Comparison of ENCODE assay signal across 1 cellular context in the genomic region with DNA sequence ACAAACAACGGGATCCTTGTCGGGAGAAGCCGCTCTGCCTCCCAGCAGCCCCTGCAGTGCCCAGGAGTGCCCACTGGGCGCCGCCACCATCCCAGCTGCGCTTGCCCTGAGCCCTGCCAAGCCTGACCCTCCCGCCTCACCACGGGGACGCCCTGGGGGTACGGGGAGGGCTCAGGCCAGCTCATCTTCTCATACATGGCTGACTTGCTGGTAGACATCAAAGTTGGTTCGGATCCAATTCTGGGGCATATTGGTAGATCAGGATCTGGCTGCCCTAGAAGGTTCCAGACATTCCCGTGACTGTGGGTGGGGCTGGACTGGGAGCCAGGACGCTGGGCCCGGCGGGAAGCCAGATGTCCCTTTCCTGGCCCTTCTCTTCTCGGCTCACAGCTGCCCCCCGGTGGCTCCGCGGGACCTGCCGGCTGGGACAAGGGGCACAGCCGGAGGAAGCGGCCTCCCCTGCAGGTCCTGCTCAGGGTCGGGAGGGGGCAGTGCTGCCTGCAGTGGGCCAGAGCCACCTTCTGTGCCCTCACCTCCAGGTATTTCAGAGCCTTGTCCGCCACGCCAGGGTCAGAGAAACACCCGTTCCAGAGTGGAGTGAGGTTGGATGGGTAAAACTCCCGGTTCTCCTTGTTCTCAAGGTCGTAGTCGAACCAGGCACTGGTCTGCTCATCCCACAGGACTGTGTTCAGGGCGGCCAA.
A peak's percentile ranks its signal among the peaks of the same experiment; 100 is the strongest.
TF ChIP-seq lines count a peak whose summit lies in the region.

No MANE protein-coding gene starts in this region.

TF ChIP-seq in HepG2, 621 proteins besides CTCF, POLR2A, EP300 and RAD21 (continued from another document and continues in another):
- TF ChIP-seq, protein P1, sequence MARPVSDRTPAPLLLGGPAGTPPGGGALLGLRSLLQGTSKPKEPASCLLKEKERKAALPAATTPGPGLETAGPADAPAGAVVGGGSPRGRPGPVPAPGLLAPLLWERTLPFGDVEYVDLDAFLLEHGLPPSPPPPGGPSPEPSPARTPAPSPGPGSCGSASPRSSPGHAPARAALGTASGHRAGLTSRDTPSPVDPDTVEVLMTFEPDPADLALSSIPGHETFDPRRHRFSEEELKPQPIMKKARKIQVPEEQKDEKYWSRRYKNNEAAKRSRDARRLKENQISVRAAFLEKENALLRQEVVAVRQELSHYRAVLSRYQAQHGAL (CRISPR knock-in tag; IDR thresholded peaks at IDR 0.05; ENCODE audit: not compliant biosample characterization): no peak
- TF ChIP-seq PHF5A (CRISPR knock-in tag; IDR thresholded peaks at IDR 0.05; ENCODE audit: low read depth, unreplicated experiment) (peak; percentile 26), ELF4 (CRISPR knock-in tag; IDR thresholded peaks at IDR 0.05; ENCODE audit: borderline replicate concordance) (no peak), ZNF547 (CRISPR knock-in tag; IDR thresholded peaks at IDR 0.05) (no peak; the same call in 1 of the 2 replicates), ZNF451 (CRISPR knock-in tag; IDR thresholded peaks at IDR 0.05) (peak; percentile 64; the same call in 1 of the 2 replicates), XRCC5 (optimal IDR thresholded peaks at IDR 0.05; ENCODE audit: low read length) (peak; percentile 96), KMT2A (CRISPR knock-in tag; IDR thresholded peaks at IDR 0.05) (peak; percentile 47; the same call in 1 of the 2 replicates), NCOR1 (IDR thresholded peaks at IDR 0.05; ENCODE audit: borderline replicate concordance, low read length) (no peak), ZNF558 (CRISPR knock-in tag; IDR thresholded peaks at IDR 0.05; ENCODE audit: borderline replicate concordance) (peak; percentile 50; the same call in 1 of the 2 replicates), TMF1 (CRISPR knock-in tag; IDR thresholded peaks at IDR 0.05; ENCODE audit: low read depth) (no peak; the same call in 1 of the 2 replicates), YEATS4 (CRISPR knock-in tag; IDR thresholded peaks at IDR 0.05; ENCODE audit: borderline replicate concordance) (no peak; the same call in 1 of the 2 replicates), ZC3H4 (CRISPR knock-in tag; IDR thresholded peaks at IDR 0.05; ENCODE audit: borderline replicate concordance) (no peak), GABPB1 (CRISPR knock-in tag; IDR thresholded peaks at IDR 0.05) (peak; percentile 78), HNRNPUL1 (IDR thresholded peaks at IDR 0.05; ENCODE audit: low read depth, low read length) (no peak), ELF3 (CRISPR knock-in tag; IDR thresholded peaks at IDR 0.05) (peak; percentile 34; the same call in 1 of the 2 replicates), ETV5 (CRISPR knock-in tag; IDR thresholded peaks at IDR 0.05; ENCODE audit: borderline replicate concordance) (peak; percentile 47; the same call in 1 of the 2 replicates), SETDB1 (CRISPR knock-in tag; IDR thresholded peaks at IDR 0.05; ENCODE audit: borderline replicate concordance) (no peak; the same call in 1 of the 2 replicates), TARDBP (CRISPR knock-in tag; IDR thresholded peaks at IDR 0.05) (peak; percentile 85), RCOR2 (CRISPR knock-in tag; IDR thresholded peaks at IDR 0.05) (no peak), ZMYM2 (CRISPR knock-in tag; IDR thresholded peaks at IDR 0.05) (no peak), EEA1 (CRISPR knock-in tag; IDR thresholded peaks at IDR 0.05; ENCODE audit: borderline replicate concordance) (no peak), NFIC (IDR thresholded peaks at IDR 0.05; ENCODE audit: low read length) (no peak), KLF15 (CRISPR knock-in tag; IDR thresholded peaks at IDR 0.05; ENCODE audit: borderline replicate concordance) (no peak; the same call in 1 of the 2 replicates), ZNF256 (CRISPR knock-in tag; conservative IDR thresholded peaks at IDR 0.05) (no peak), PRMT3 (CRISPR knock-in tag; IDR thresholded peaks at IDR 0.05; ENCODE audit: borderline replicate concordance, low read depth) (no peak), ZNF275 (CRISPR knock-in tag; IDR thresholded peaks at IDR 0.05; ENCODE audit: borderline replicate concordance) (peak; percentile 35; the same call in 1 of the 2 replicates), GTF2F1 (IDR thresholded peaks at IDR 0.05; ENCODE audit: low read length) (no peak), ZFP37 (CRISPR knock-in tag; IDR thresholded peaks at IDR 0.05; ENCODE audit: borderline replicate concordance) (no peak), NCOA2 (CRISPR knock-in tag; IDR thresholded peaks at IDR 0.05) (0 out of 2 replicates have a peak, but pooled peaks have one; percentile 20), CBX2 (IDR thresholded peaks at IDR 0.05; ENCODE audit: low read depth, low read length) (no peak), CBX2 (CRISPR knock-in tag; IDR thresholded peaks at IDR 0.05; ENCODE audit: low read depth) (no peak), SNAPC2 (CRISPR knock-in tag; IDR thresholded peaks at IDR 0.05) (0 out of 2 replicates have a peak, but pooled peaks have one; percentile 79), ZNF574 (CRISPR knock-in tag; IDR thresholded peaks at IDR 0.05) (peak; percentile 86), STAT6 (CRISPR knock-in tag; IDR thresholded peaks at IDR 0.05; ENCODE audit: borderline replicate concordance) (peak; percentile 53; the same call in 1 of the 2 replicates), NPAS2 (CRISPR knock-in tag; IDR thresholded peaks at IDR 0.05; ENCODE audit: borderline replicate concordance) (no peak), ZNF441 (CRISPR knock-in tag; IDR thresholded peaks at IDR 0.05; ENCODE audit: borderline replicate concordance) (no peak), ZNF619 (CRISPR knock-in tag; IDR thresholded peaks at IDR 0.05) (no peak), EZH2 (conservative IDR thresholded peaks at IDR 0.05; ENCODE audit: low read depth, low read length) (no peak), ZNF496 (CRISPR knock-in tag; IDR thresholded peaks at IDR 0.05; ENCODE audit: insufficient replicate concordance) (no peak), ZNF720 (CRISPR knock-in tag; IDR thresholded peaks at IDR 0.05) (no peak), ATF6 (CRISPR knock-in tag; conservative IDR thresholded peaks at IDR 0.05) (no peak), ZNF75D (CRISPR knock-in tag; IDR thresholded peaks at IDR 0.05; ENCODE audit: borderline replicate concordance) (no peak), ZNF7 (CRISPR knock-in tag; IDR thresholded peaks at IDR 0.05) (no peak)
- TF ChIP-seq, protein P2, sequence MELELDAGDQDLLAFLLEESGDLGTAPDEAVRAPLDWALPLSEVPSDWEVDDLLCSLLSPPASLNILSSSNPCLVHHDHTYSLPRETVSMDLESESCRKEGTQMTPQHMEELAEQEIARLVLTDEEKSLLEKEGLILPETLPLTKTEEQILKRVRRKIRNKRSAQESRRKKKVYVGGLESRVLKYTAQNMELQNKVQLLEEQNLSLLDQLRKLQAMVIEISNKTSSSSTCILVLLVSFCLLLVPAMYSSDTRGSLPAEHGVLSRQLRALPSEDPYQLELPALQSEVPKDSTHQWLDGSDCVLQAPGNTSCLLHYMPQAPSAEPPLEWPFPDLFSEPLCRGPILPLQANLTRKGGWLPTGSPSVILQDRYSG (CRISPR knock-in tag; IDR thresholded peaks at IDR 0.05): no peak
- TF ChIP-seq, protein P3, sequence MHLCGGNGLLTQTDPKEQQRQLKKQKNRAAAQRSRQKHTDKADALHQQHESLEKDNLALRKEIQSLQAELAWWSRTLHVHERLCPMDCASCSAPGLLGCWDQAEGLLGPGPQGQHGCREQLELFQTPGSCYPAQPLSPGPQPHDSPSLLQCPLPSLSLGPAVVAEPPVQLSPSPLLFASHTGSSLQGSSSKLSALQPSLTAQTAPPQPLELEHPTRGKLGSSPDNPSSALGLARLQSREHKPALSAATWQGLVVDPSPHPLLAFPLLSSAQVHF (CRISPR knock-in tag; IDR thresholded peaks at IDR 0.05): no peak
- TF ChIP-seq, protein P4, sequence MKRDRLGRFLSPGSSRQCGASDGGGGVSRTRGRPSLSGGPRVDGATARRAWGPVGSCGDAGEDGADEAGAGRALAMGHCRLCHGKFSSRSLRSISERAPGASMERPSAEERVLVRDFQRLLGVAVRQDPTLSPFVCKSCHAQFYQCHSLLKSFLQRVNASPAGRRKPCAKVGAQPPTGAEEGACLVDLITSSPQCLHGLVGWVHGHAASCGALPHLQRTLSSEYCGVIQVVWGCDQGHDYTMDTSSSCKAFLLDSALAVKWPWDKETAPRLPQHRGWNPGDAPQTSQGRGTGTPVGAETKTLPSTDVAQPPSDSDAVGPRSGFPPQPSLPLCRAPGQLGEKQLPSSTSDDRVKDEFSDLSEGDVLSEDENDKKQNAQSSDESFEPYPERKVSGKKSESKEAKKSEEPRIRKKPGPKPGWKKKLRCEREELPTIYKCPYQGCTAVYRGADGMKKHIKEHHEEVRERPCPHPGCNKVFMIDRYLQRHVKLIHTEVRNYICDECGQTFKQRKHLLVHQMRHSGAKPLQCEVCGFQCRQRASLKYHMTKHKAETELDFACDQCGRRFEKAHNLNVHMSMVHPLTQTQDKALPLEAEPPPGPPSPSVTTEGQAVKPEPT (CRISPR knock-in tag; IDR thresholded peaks at IDR 0.05; ENCODE audit: low read depth): 0 out of 2 replicates have a peak, but pooled peaks have one; percentile 47
- TF ChIP-seq, protein P5, sequence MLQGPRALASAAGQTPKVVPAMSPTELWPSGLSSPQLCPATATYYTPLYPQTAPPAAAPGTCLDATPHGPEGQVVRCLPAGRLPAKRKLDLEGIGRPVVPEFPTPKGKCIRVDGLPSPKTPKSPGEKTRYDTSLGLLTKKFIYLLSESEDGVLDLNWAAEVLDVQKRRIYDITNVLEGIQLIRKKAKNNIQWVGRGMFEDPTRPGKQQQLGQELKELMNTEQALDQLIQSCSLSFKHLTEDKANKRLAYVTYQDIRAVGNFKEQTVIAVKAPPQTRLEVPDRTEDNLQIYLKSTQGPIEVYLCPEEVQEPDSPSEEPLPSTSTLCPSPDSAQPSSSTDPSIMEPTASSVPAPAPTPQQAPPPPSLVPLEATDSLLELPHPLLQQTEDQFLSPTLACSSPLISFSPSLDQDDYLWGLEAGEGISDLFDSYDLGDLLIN (CRISPR knock-in tag; IDR thresholded peaks at IDR 0.05; ENCODE audit: borderline replicate concordance): 0 out of 2 replicates have a peak, but pooled peaks have one; percentile 18
- TF ChIP-seq, protein P6, sequence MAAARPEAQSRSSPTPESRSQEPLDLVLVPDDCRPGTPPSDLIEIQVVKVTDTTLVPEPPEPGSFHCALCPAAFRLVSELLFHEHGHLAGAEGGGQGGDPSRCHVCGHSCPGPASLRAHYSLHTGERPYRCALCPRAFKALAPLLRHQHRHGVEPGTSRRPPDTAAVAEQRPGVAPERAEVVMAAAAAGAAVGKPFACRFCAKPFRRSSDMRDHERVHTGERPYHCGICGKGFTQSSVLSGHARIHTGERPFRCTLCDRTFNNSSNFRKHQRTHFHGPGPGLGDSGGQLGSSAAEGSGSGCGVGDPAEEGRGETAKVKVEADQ (CRISPR knock-in tag; IDR thresholded peaks at IDR 0.05; ENCODE audit: borderline replicate concordance): peak; percentile 66; the same call in 1 of the 2 replicates
